Comparison of ENCODE assay signal across 19 cellular contexts in the genomic region with DNA sequence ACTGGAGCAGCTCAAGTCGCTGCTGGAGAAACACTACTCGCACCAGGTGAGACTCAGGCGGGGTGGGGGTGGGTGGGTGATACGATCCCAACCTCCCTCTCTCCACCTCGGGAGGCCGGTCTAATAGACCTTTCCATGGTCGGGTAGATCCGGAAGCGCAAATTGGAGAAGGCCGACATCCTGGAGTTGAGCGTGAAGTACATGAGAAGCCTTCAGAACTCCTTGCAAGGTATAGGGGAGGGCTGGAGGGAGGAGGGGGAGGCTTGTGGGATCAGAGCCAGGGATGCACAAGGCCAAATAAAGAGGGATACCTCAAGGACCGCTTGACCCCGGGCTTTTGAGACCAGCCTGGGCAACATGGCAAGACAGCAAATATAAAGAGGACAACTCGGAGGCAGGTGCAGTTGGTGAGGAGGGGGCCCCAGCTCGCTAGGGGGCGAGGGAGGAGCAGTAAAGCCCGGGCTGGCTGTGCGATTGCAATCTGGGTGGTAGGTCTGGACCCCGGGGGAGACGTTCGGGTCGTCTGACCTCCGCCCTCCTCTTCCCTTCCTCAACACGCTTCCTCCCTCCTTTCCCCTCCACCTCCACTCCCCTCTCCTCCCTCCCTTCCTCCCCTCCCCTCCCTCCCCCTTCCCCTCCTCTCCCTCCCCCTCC. TPM values are rescaled to one million over a fixed set of nuclear protein-coding genes. Genes with fewer than 3 reads are reported as not detected.
DNase-seq lines count a peak whose midpoint lies in the region; ATAC-seq and TF ChIP-seq lines count a peak whose summit lies in the region.
"Had no signal": no experiment of that assay in that cellular context is flagged by ENCODE, and none has a peak within 500 bp of the region (broad histone marks: within the 10 kb centered on the region; RNA-seq: fewer than 3 reads in every experiment).

No MANE protein-coding gene starts in this region.

- no peaks in the 10 kb centered on the region for H3K79me2 ChIP-seq in GM23338 (replicated peaks; ENCODE audit: insufficient read depth)

- H3K4me3 Mint-ChIP-seq in GM23338, result peak overlapping the region; percentile 82

- ATAC-seq in GM23338 (no peak), HG02623 (IDR thresholded peaks at IDR 0.05; ENCODE audit: unreplicated experiment) (no peak), HG02973 (IDR thresholded peaks at IDR 0.05; ENCODE audit: unreplicated experiment) (no peak)

- H3K9me3 ChIP-seq in BLaER1 (no peaks in the 10 kb centered on the region), WERI-Rb-1 (ENCODE audit: severe bottlenecking) (no peaks in the 10 kb centered on the region), iPS-18c (ENCODE audit: control insufficient read depth, insufficient read depth, low read length) (no peaks in the 10 kb centered on the region), MG63 (no peaks in the 10 kb centered on the region)

- 0 out of 4 replicates have a peak, but pooled peaks of 1 of the 2 experiments have one; percentile 1 for TF ChIP-seq CTCF in GM23338 (conservative IDR thresholded peaks at IDR 0.05; ENCODE audit: low read depth in 2 of 2)
- TF ChIP-seq CTCF in WERI-Rb-1 (IDR thresholded peaks at IDR 0.05; ENCODE audit: low read depth, low read length), result 0 out of 2 replicates have a peak, but pooled peaks have one; percentile 12

- H3K27me3 ChIP-seq in BLaER1 (peaks cover 89% of the 10 kb centered on the region), GM23338 (ENCODE audit: insufficient read depth) (peaks cover 50% of the 10 kb centered on the region), WERI-Rb-1 (ENCODE audit: insufficient read depth, low read depth, severe bottlenecking) (no peaks in the 10 kb centered on the region), MG63 (peaks cover 17% of the 10 kb centered on the region)

- H3K4me1 ChIP-seq in BLaER1, result peaks cover 93% of the 10 kb centered on the region
- peaks cover 39% of the 10 kb centered on the region for H3K4me1 ChIP-seq in GM23338 (ENCODE audit: insufficient read depth)

- H3K27ac Mint-ChIP-seq in GM23338, result no peak overlapping the region
- H3K27ac Mint-ChIP-seq: progenitor cell of endocrine pancreas had no signal

- peaks cover 25% of the 10 kb centered on the region for H3F3A ChIP-seq in GM23338 (replicated peaks; ENCODE audit: low read depth)

- DNase-seq in GM23338 (ENCODE audit: low spot score), result no peak
- DNase-seq in WERI-Rb-1, result no peak
- DNase-seq in SK-N-DZ (ENCODE audit: low spot score), result no peak
- no peak for DNase-seq in MG63
- DNase-seq: NCI-H1436 treated with DMSO at 0.1 percent for 48 hours had no signal

- no peaks in the 10 kb centered on the region for H3K9me3 Mint-ChIP-seq in GM23338
- H3K9me3 Mint-ChIP-seq: naive thymus-derived CD4-positive, alpha-beta T cell had no signal

- no peaks in the 10 kb centered on the region for H3K9me2 ChIP-seq in GM23338 (ENCODE audit: insufficient read depth)

- H3K36me3 Mint-ChIP-seq in GM23338 (ENCODE audit: low read depth), result no peaks in the 10 kb centered on the region

- H3K27ac ChIP-seq in BLaER1, result no peak overlapping the region
- H3K27ac ChIP-seq in GM23338 (ENCODE audit: low read depth), result no peak overlapping the region
- H3K27ac ChIP-seq in WERI-Rb-1, result 0 out of 2 replicates have a peak overlapping the region, but pooled peaks have one; percentile 39

- H4K20me1 ChIP-seq in BLaER1 (peaks cover 53% of the 10 kb centered on the region), GM23338 (replicated peaks; ENCODE audit: insufficient read depth) (peaks cover 6% of the 10 kb centered on the region; the same call in 1 of the 2 replicates)

- H3K36me3 ChIP-seq in BLaER1, result no peaks in the 10 kb centered on the region
- H3K36me3 ChIP-seq in GM23338 (ENCODE audit: insufficient read depth), result no peaks in the 10 kb centered on the region
- no peaks in the 10 kb centered on the region for H3K36me3 ChIP-seq in WERI-Rb-1
- H3K36me3 ChIP-seq in MG63, result no peaks in the 10 kb centered on the region

- H3K4me1 Mint-ChIP-seq in GM23338, result peaks cover 39% of the 10 kb centered on the region

- H3K27me3 Mint-ChIP-seq in GM23338 (ENCODE audit: insufficient read depth, low read depth, poor library complexity), result peaks cover 44% of the 10 kb centered on the region

- no peak overlapping the region for H2AFZ ChIP-seq in GM23338

- H3K4me2 ChIP-seq in BLaER1 (peak overlapping the region; percentile 94), GM23338 (peak overlapping the region; percentile 98)

- H3K9ac ChIP-seq in BLaER1, result no peak overlapping the region

- H3K4me3 ChIP-seq in BLaER1 (no peak overlapping the region), GM23338 (peak overlapping the region; percentile 83), WERI-Rb-1 (ENCODE audit: low read depth, low read length) (peak overlapping the region; percentile 77; the same call in 1 of the 2 replicates), iPS-18c (ENCODE audit: insufficient read depth, low read depth, low read length) (peak overlapping the region; percentile 77), MG63 (no peak overlapping the region)

TF ChIP-seq in GM23338, 12 proteins besides CTCF, POLR2A, EP300 and RAD21 (continues in another document):
- TF ChIP-seq EZH2 (IDR thresholded peaks at IDR 0.05; ENCODE audit: low read depth, unreplicated experiment) (no peak), POLR2AphosphoS5 (IDR thresholded peaks at IDR 0.05; ENCODE audit: low read depth) (no peak), NANOG (IDR thresholded peaks at IDR 0.05; ENCODE audit: borderline replicate concordance) (no peak), CREB1 (CRISPR knock-in tag; IDR thresholded peaks at IDR 0.05; ENCODE audit: low read depth) (no peak), STAT1 (IDR thresholded peaks at IDR 0.05; ENCODE audit: unreplicated experiment) (no peak), ZNF331 (CRISPR knock-in tag; IDR thresholded peaks at IDR 0.05; ENCODE audit: low read depth) (no peak), JUNB (IDR thresholded peaks at IDR 0.05; ENCODE audit: unreplicated experiment) (no peak), EZH2phosphoT487 (IDR thresholded peaks at IDR 0.05; ENCODE audit: unreplicated experiment) (no peak), ZNF114 (CRISPR knock-in tag; IDR thresholded peaks at IDR 0.05) (no peak)
- TF ChIP-seq, protein P1, sequence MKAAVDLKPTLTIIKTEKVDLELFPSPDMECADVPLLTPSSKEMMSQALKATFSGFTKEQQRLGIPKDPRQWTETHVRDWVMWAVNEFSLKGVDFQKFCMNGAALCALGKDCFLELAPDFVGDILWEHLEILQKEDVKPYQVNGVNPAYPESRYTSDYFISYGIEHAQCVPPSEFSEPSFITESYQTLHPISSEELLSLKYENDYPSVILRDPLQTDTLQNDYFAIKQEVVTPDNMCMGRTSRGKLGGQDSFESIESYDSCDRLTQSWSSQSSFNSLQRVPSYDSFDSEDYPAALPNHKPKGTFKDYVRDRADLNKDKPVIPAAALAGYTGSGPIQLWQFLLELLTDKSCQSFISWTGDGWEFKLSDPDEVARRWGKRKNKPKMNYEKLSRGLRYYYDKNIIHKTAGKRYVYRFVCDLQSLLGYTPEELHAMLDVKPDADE (IDR thresholded peaks at IDR 0.05), result no peak

RNA-seq across cellular contexts. Expression of a gene that starts 0.5 kb away (rescaled TPM):
- total RNA-seq in GM23338 (2014; rRNA removed; shearing (Covaris generic)), result 49.7 and 50.4 TPM in 2 replicates
- polyA plus RNA-seq in GM23338 (2016; fragmentation: Nextera tagmentation; extraction: Ambion mirVana), result 7.1 and 7.7 TPM in 2 replicates
- not detected in 2 replicates for polyA plus RNA-seq in SK-N-DZ (2014; cell fraction: cytosol; rRNA removed)
- polyA plus RNA-seq in SK-N-DZ (2014; cell fraction: nucleus; rRNA removed), result 0.30 TPM in 1 of 2 replicates, not detected in the other
- not detected in 2 replicates for total RNA-seq in MG63 (2014; rRNA removed; shearing (Covaris generic); ENCODE audit: low replicate concordance)
- total RNA-seq: activated CD8-positive, alpha-beta memory T cell treated with anti-CD3 and anti-CD28 coated beads for 36 hours; dermis microvascular lymphatic vessel endothelial cell; esophagus mucosa; naive thymus-derived CD4-positive, alpha-beta T cell; progenitor cell of endocrine pancreas; skeletal muscle tissue; T-helper 1 cell treated with Interleukin-12 subunit alpha and Interleukin-12 subunit beta and Interleukin-4 antibody, amounts not matched to agents 30 ng/mL and 1 ng/mL, for 36 hours; urinary bladder had no signal
- polyA plus RNA-seq: adipose tissue; keratinocyte; naive thymus-derived CD4-positive, alpha-beta T cell; urinary bladder had no signal

RNA-seq across cellular contexts. Expression of a gene that starts 8.8 kb away (rescaled TPM):
- total RNA-seq in GM23338 (2014; rRNA removed; shearing (Covaris generic)), result 131 and 145 TPM in 2 replicates
- polyA plus RNA-seq in GM23338 (2016; fragmentation: Nextera tagmentation; extraction: Ambion mirVana), result 25.6 and 27.8 TPM in 2 replicates
- polyA plus RNA-seq in SK-N-DZ (2014; cell fraction: cytosol; rRNA removed), result 56.5 and 61.7 TPM in 2 replicates
- 21.2 and 21.5 TPM in 2 replicates for polyA plus RNA-seq in SK-N-DZ (2014; cell fraction: nucleus; rRNA removed)
- total RNA-seq in MG63 (2014; rRNA removed; shearing (Covaris generic); ENCODE audit: low replicate concordance), result 83.9 and 87.1 TPM in 2 replicates

RNA-seq across cellular contexts. Expression of a gene that starts 16.4 kb away (rescaled TPM):
- 8.8 and 9.0 TPM in 2 replicates for total RNA-seq in GM23338 (2014; rRNA removed; shearing (Covaris generic))
- polyA plus RNA-seq in GM23338 (2016; fragmentation: Nextera tagmentation; extraction: Ambion mirVana), result 1.3 and 1.9 TPM in 2 replicates
- polyA plus RNA-seq in SK-N-DZ (2014; cell fraction: cytosol; rRNA removed), result 5.6 and 7.6 TPM in 2 replicates
- 5.1 and 7.4 TPM in 2 replicates for polyA plus RNA-seq in SK-N-DZ (2014; cell fraction: nucleus; rRNA removed)
- 5.0 and 6.3 TPM in 2 replicates for total RNA-seq in MG63 (2014; rRNA removed; shearing (Covaris generic); ENCODE audit: low replicate concordance)
- polyA plus RNA-seq: naive thymus-derived CD4-positive, alpha-beta T cell had no signal

RNA-seq across cellular contexts. Expression of a gene that starts 38.6 kb away (rescaled TPM):
- 1.5 and 2.9 TPM in 2 replicates for total RNA-seq in GM23338 (2014; rRNA removed; shearing (Covaris generic))
- 1.3 and 1.7 TPM in 2 replicates for polyA plus RNA-seq in GM23338 (2016; fragmentation: Nextera tagmentation; extraction: Ambion mirVana)
- 5.9 and 13.4 TPM in 2 replicates for polyA plus RNA-seq in SK-N-DZ (2014; cell fraction: cytosol; rRNA removed)
- 72.6 and 79.0 TPM in 2 replicates for polyA plus RNA-seq in SK-N-DZ (2014; cell fraction: nucleus; rRNA removed)
- 7.8 and 7.9 TPM in 2 replicates for total RNA-seq in MG63 (2014; rRNA removed; shearing (Covaris generic); ENCODE audit: low replicate concordance)

RNA-seq across cellular contexts. Expression of a gene that starts 45.1 kb away (rescaled TPM):
- 145 and 149 TPM in 2 replicates for total RNA-seq in GM23338 (2014; rRNA removed; shearing (Covaris generic))
- 818 and 851 TPM in 2 replicates for polyA plus RNA-seq in GM23338 (2016; fragmentation: Nextera tagmentation; extraction: Ambion mirVana)
- 206 and 224 TPM in 2 replicates for polyA plus RNA-seq in SK-N-DZ (2014; cell fraction: cytosol; rRNA removed)
- polyA plus RNA-seq in SK-N-DZ (2014; cell fraction: nucleus; rRNA removed), result 133 and 136 TPM in 2 replicates
- 168 and 264 TPM in 2 replicates for total RNA-seq in MG63 (2014; rRNA removed; shearing (Covaris generic); ENCODE audit: low replicate concordance)

Comparison
In these comparisons a context has a peak if more than half of its experiments do, and no peak if none do; other contexts are left out.
1. H3K4me3 ChIP-seq: peak in GM23338 (single experiment), WERI-Rb-1 (single experiment) and iPS-18c (single experiment); none in BLaER1 (single experiment) and MG63 (single experiment).
2. RNA of a gene that starts 0.5 kb away (total RNA-seq): 49.7 to 50.4 TPM in GM23338; not detected in MG63; every median in the first group is over 10 times any median in the second.